ENCODE assay signal across 16 cellular contexts in genomic region chr5:97529354-97529753, GRCh38.
"Had no signal": no experiment of that assay in that cellular context is flagged by ENCODE, and none has a peak within 500 bp of the region (broad histone marks: within the 10 kb centered on the region; RNA-seq: fewer than 3 reads in every experiment).

No MANE protein-coding gene starts in this region.

- DNase-seq: activated naive CD4-positive, alpha-beta T cell; activated naive CD8-positive, alpha-beta T cell treated with anti-CD3 and anti-CD28 coated beads, Interleukin-2, amount 10 ng/mL, durations not matched to agents 7 days and 5 days; anterior cingulate cortex; endodermal cell; erythroblast; kidney glomerular epithelial cell; left ventricle myocardium superior; occipital lobe; small intestine; stimulated activated CD4-positive, alpha-beta T cell treated with anti-CD3 and anti-CD28 coated beads, Interleukin-4, amount 100 ng/mL, for 4 hours; stimulated activated CD8-positive, alpha-beta memory T cell treated with anti-CD3 and anti-CD28 coated beads, Interleukin-4, amount 100 ng/mL, for 48 hours; stimulated activated naive CD4-positive, alpha-beta T cell treated with Interleukin-2 at 50 U/mL for 16 hours; trophoblast cell had no signal

- H3K9me3 ChIP-seq: right atrium auricular region, suprapubic skin had no signal

- H3K4me1 ChIP-seq: right atrium auricular region, suprapubic skin had no signal

- H3K79me2 ChIP-seq: hepatocyte had no signal

- H2AFZ ChIP-seq: hepatocyte had no signal

- H3K27me3 ChIP-seq: hepatocyte, right atrium auricular region, suprapubic skin had no signal

- H3K4me2 ChIP-seq: hepatocyte had no signal

- H3K27ac ChIP-seq: hepatocyte, right atrium auricular region, suprapubic skin had no signal

- H3K36me3 ChIP-seq: right atrium auricular region, suprapubic skin had no signal

- H3K4me3 ChIP-seq: hepatocyte, right atrium auricular region, suprapubic skin had no signal
